In genomic region chr16:12262454-12263180, GRCh38 we compare ENCODE assay signal across 4 cellular contexts.
TF ChIP-seq lines count a peak whose summit lies in the region.

No MANE protein-coding gene starts in this region.

TF ChIP-seq in A549, 52 proteins besides CTCF, POLR2A, EP300 and RAD21:
- TF ChIP-seq CEBPB (IDR thresholded peaks at IDR 0.05): peak; percentile 33 to 52; a peak in 3 of 4 replicates
- no peak for TF ChIP-seq SMC3 (IDR thresholded peaks at IDR 0.05)
- no peak for TF ChIP-seq NR3C1 (IDR thresholded peaks at IDR 0.05)
- no peak for TF ChIP-seq MAZ (IDR thresholded peaks at IDR 0.05; ENCODE audit: borderline replicate concordance, low read depth, low read length)
- no peak for TF ChIP-seq GATA3 (IDR thresholded peaks at IDR 0.05; ENCODE audit: borderline replicate concordance)

TF ChIP-seq in IMR-90, 13 proteins besides CTCF, POLR2A, EP300 and RAD21:
- no peak for TF ChIP-seq ELK1 (IDR thresholded peaks at IDR 0.05; ENCODE audit: borderline replicate concordance, low read depth, low read length)
- TF ChIP-seq CEBPB (IDR thresholded peaks at IDR 0.05; ENCODE audit: low read depth, low read length): peak; percentile 71

TF ChIP-seq in K562, 482 proteins besides CTCF, POLR2A, EP300 and RAD21:
- TF ChIP-seq TAF7 (tag; IDR thresholded peaks at IDR 0.05) (no peak), CEBPB (tag; IDR thresholded peaks at IDR 0.05) (peak; percentile 31; the same call in 1 of the 2 replicates)

TF ChIP-seq in GM12891, 5 proteins besides CTCF, POLR2A, EP300 and RAD21:
- TF ChIP-seq SPI1 (IDR thresholded peaks at IDR 0.05; ENCODE audit: low read depth, low read length) (no peak), TAF1 (IDR thresholded peaks at IDR 0.05; ENCODE audit: low read depth, low read length) (no peak), POU2F2 (IDR thresholded peaks at IDR 0.05; ENCODE audit: low read depth, low read length) (no peak), POLR2AphosphoS5 (IDR thresholded peaks at IDR 0.05; ENCODE audit: low read depth, low read length) (no peak), PAX5 (IDR thresholded peaks at IDR 0.05; ENCODE audit: insufficient read depth, low read length, severe bottlenecking) (no peak)
